ENCODE assay signal across 24 cellular contexts in the genomic region with DNA sequence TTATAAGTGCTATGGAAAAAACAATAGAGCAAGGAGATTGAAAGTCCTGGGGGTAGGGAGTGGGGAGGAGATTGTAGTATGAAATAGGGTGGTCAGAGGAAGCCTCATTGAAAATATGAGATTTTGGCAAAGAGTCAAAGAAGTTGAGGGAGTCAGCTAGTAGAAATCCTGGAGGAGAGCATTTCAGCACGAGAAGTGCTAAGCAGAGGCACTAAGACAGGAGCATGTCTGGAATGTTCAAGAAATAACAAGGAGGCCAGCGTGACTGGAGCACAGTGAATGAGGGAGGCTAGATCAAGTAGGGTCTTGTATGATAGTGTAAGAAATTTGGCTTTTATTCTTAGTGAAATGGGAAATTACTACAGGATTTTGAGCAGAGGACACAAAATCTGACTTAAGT. TPM values are rescaled to one million over a fixed set of nuclear protein-coding genes. Genes with fewer than 3 reads are reported as not detected.
DNase-seq lines count a peak whose midpoint lies in the region; ATAC-seq and TF ChIP-seq lines count a peak whose summit lies in the region.
"Had no signal": no experiment of that assay in that cellular context is flagged by ENCODE, and none has a peak within 500 bp of the region (broad histone marks: within the 10 kb centered on the region; RNA-seq: fewer than 3 reads in every experiment).

No MANE protein-coding gene starts in this region.

- H3K27ac ChIP-seq in right cardiac atrium (ENCODE audit: low read length) (no peak overlapping the region), ovary (no peak overlapping the region)
- H3K27ac ChIP-seq: KMS-11, RWPE1, SJSA1 had no signal

- intact Hi-C loops in right cardiac atrium (cut with DNase I): no loop called here
- intact Hi-C loops in ovary (cut with DNase I): no loop called here

- TF ChIP-seq CTCF in fibroblast of pulmonary artery (IDR thresholded peaks at IDR 0.05; ENCODE audit: low read length, missing control alignments) (no peak), ovary (IDR thresholded peaks at IDR 0.05) (no peak)

- H3K9me3 ChIP-seq in right cardiac atrium (ENCODE audit: control insufficient read depth, low read length) (no peaks in the 10 kb centered on the region), ovary (no peaks in the 10 kb centered on the region)
- H3K9me3 ChIP-seq: SJSA1 had no signal

- H3K4me3 ChIP-seq in fibroblast of pulmonary artery (replicated peaks; ENCODE audit: low read depth, low read length): no peak overlapping the region
- H3K4me3 ChIP-seq in right cardiac atrium (ENCODE audit: low read length): no peak overlapping the region
- no peak overlapping the region for H3K4me3 ChIP-seq in ovary
- H3K4me3 ChIP-seq: SJSA1 had no signal

- ATAC-seq in HG03378 (IDR thresholded peaks at IDR 0.05; ENCODE audit: unreplicated experiment) (no peak), right cardiac atrium (no peak)
- ATAC-seq: CD8-positive, alpha-beta T cell; HCT116 had no signal

- peak; percentile 59 for DNase-seq in amniotic epithelial cell (ENCODE audit: low read depth)
- DNase-seq in fibroblast of pulmonary artery (ENCODE audit: low read depth): peak; percentile 57
- peak; percentile 23 for DNase-seq in non-pigmented ciliary epithelial cell (ENCODE audit: low read depth)
- DNase-seq in right cardiac atrium: no peak
- no peak for DNase-seq in ovary
- no peak for DNase-seq in cerebellar cortex (ENCODE audit: low spot score)
- DNase-seq: AML-193; C1 segment of cervical spinal cord; CD8-positive, alpha-beta T cell; DMS153; GDM1; NCI-H1092 treated with DMSO at 0.1 percent for 48 hours; NCI-H146; NCI-H2029; NCI-H226; NCI-H524; NCI-H774; NK-92 treated with Interleukin-12 subunit alpha and Interleukin-12 subunit beta, amount 100 ng/mL, for 24 hours had no signal

- no peak for TF ChIP-seq POLR2A in ovary (IDR thresholded peaks at IDR 0.05)

- TF ChIP-seq EP300 in ovary (IDR thresholded peaks at IDR 0.05): no peak

- 82% methylated on average over 2 of the region's 2 CpGs for WGBS in right cardiac atrium
- 19 to 48% (median 23%) methylated on average over 2 of the region's 2 CpGs for WGBS in ovary, 3 donors

- H3K27me3 ChIP-seq in right cardiac atrium (ENCODE audit: control insufficient read depth, insufficient read depth) (no peaks in the 10 kb centered on the region), ovary (no peaks in the 10 kb centered on the region)
- H3K27me3 ChIP-seq: SJSA1 had no signal

- H3K4me1 ChIP-seq in right cardiac atrium (ENCODE audit: control insufficient read depth, insufficient read depth, low read length) (no peaks in the 10 kb centered on the region), ovary (ENCODE audit: insufficient read depth) (peaks cover 1% of the 10 kb centered on the region)

- no peaks in the 10 kb centered on the region for H3K36me3 ChIP-seq in ovary
- H3K36me3 ChIP-seq: SJSA1 had no signal

RNA-seq across cellular contexts. Expression of gene TSPYL6, which starts 2.1 kb away (rescaled TPM):
- total RNA-seq in right cardiac atrium: not detected
- not detected for polyA plus RNA-seq in right cardiac atrium
- total RNA-seq in ovary: under 1 TPM in 4 of 7 donors, not detected in 3; 0.07 to 0.24 (median 0.11) TPM
- under 1 TPM in 1 of 2 donors, not detected in 1; 0.05 TPM for polyA plus RNA-seq in ovary
- total RNA-seq: CD8-positive, alpha-beta T cell; H1; SJSA1 had no signal
- polyA plus RNA-seq: H1 had no signal

Comparison
In these comparisons a context has a peak if more than half of its experiments do, and no peak if none do; other contexts are left out.
1. DNase-seq: peak in amniotic epithelial cell (single experiment), fibroblast of pulmonary artery (single experiment) and non-pigmented ciliary epithelial cell (single experiment); none in right cardiac atrium (0 of 3), ovary (0 of 5) and cerebellar cortex (single experiment).